Comparison of ENCODE assay signal across 1 cellular context in the genomic region with DNA sequence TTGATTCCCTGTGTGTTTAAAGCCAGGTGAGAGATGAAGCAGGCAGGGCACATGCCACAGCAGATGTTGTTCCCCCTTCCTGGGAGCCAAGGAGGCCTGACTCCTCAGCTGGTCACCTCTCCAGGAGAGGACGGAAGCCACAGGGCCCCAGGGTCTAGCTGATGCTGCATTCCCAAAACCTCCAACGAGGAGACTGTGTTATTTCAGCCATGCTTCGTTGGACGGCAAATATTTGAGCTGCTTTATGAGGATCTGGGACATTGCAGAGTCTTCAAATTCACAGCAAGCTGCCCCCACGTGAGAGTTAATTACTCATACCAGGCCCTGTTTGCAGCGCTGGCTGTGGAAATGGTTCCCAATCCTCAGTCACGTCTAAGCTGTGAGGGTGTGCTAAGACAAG.
TF ChIP-seq lines count a peak whose summit lies in the region.

No MANE protein-coding gene starts in this region.

TF ChIP-seq in K562, 482 proteins besides CTCF, POLR2A, EP300 and RAD21 (continued from another document):
- no peak for TF ChIP-seq RBM14 (IDR thresholded peaks at IDR 0.05; ENCODE audit: borderline replicate concordance, insufficient read depth, low read depth, low read length)
- TF ChIP-seq, protein P1, sequence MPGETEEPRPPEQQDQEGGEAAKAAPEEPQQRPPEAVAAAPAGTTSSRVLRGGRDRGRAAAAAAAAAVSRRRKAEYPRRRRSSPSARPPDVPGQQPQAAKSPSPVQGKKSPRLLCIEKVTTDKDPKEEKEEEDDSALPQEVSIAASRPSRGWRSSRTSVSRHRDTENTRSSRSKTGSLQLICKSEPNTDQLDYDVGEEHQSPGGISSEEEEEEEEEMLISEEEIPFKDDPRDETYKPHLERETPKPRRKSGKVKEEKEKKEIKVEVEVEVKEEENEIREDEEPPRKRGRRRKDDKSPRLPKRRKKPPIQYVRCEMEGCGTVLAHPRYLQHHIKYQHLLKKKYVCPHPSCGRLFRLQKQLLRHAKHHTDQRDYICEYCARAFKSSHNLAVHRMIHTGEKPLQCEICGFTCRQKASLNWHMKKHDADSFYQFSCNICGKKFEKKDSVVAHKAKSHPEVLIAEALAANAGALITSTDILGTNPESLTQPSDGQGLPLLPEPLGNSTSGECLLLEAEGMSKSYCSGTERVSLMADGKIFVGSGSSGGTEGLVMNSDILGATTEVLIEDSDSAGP (CRISPR knock-in tag; IDR thresholded peaks at IDR 0.05) = no peak
- no peak for TF ChIP-seq POLR2B (IDR thresholded peaks at IDR 0.05; ENCODE audit: low read depth, partially characterized antibody)
- TF ChIP-seq ZNF408 (CRISPR knock-in tag; IDR thresholded peaks at IDR 0.05; ENCODE audit: low read depth) = no peak
- TF ChIP-seq, protein P2, sequence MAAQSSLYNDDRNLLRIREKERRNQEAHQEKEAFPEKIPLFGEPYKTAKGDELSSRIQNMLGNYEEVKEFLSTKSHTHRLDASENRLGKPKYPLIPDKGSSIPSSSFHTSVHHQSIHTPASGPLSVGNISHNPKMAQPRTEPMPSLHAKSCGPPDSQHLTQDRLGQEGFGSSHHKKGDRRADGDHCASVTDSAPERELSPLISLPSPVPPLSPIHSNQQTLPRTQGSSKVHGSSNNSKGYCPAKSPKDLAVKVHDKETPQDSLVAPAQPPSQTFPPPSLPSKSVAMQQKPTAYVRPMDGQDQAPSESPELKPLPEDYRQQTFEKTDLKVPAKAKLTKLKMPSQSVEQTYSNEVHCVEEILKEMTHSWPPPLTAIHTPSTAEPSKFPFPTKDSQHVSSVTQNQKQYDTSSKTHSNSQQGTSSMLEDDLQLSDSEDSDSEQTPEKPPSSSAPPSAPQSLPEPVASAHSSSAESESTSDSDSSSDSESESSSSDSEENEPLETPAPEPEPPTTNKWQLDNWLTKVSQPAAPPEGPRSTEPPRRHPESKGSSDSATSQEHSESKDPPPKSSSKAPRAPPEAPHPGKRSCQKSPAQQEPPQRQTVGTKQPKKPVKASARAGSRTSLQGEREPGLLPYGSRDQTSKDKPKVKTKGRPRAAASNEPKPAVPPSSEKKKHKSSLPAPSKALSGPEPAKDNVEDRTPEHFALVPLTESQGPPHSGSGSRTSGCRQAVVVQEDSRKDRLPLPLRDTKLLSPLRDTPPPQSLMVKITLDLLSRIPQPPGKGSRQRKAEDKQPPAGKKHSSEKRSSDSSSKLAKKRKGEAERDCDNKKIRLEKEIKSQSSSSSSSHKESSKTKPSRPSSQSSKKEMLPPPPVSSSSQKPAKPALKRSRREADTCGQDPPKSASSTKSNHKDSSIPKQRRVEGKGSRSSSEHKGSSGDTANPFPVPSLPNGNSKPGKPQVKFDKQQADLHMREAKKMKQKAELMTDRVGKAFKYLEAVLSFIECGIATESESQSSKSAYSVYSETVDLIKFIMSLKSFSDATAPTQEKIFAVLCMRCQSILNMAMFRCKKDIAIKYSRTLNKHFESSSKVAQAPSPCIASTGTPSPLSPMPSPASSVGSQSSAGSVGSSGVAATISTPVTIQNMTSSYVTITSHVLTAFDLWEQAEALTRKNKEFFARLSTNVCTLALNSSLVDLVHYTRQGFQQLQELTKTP (IDR thresholded peaks at IDR 0.05; ENCODE audit: low read depth in 1 of 2, partially characterized antibody in 2 of 2) = no peak
- no peak for TF ChIP-seq XRCC3 (IDR thresholded peaks at IDR 0.05)
- no peak for TF ChIP-seq NFRKB (IDR thresholded peaks at IDR 0.05; ENCODE audit: low read depth)
- TF ChIP-seq FOXA1 (IDR thresholded peaks at IDR 0.05; ENCODE audit: borderline replicate concordance) = no peak
